Comparison of ENCODE assay signal across 9 cellular contexts in genomic region chr19:47607564-47608073, GRCh38. TPM values are rescaled to one million over a fixed set of nuclear protein-coding genes. Genes with fewer than 3 reads are reported as not detected.
A peak's percentile ranks its signal among the peaks of the same experiment; 100 is the strongest.
DNase-seq lines count a peak whose midpoint lies in the region; ATAC-seq, FAIRE-seq and TF ChIP-seq lines count a peak whose summit lies in the region.
"Had no signal": no experiment of that assay in that cellular context is flagged by ENCODE, and none has a peak within 500 bp of the region (broad histone marks: within the 10 kb centered on the region; RNA-seq: fewer than 3 reads in every experiment).

No MANE protein-coding gene starts in this region.

- TF ChIP-seq CTCF in WTC11 (IDR thresholded peaks at IDR 0.05) (no peak), glutamatergic neuron (IDR thresholded peaks at IDR 0.05; ENCODE audit: partially characterized antibody, unreplicated experiment) (peak; percentile 25)

- H3K9ac ChIP-seq in skeletal muscle tissue (ENCODE audit: low read depth in 1 of 3, low read length in 3 of 3) = peak overlapping the region; percentile 93 to 98 (median 98)

- H3K27ac ChIP-seq in skeletal muscle tissue (ENCODE audit: low read depth, low read length) = peak overlapping the region; percentile 95

- no peaks in the 10 kb centered on the region for H3K36me3 ChIP-seq in skeletal muscle tissue (ENCODE audit: control insufficient read depth in 3 of 3, insufficient read depth in 3 of 3, low read length in 3 of 3)

- peaks cover 19 to 30% (median 25%) of the 10 kb centered on the region in 3 donors for H3K4me1 ChIP-seq in skeletal muscle tissue (ENCODE audit: control insufficient read depth in 3 of 3, insufficient read depth in 3 of 3, low read length in 3 of 3)

- H3K4me3 Mint-ChIP-seq in WTC11 (peak overlapping the region; percentile 84), glutamatergic neuron (ENCODE audit: unreplicated experiment) (peak overlapping the region; percentile 86)

- CTCF ChIA-PET in WTC11 (lab: Charles Lee) = interaction anchor here (1.0 to 1.4 kb wide), 5 partner anchors 47 to 105 kb away, joined by 3 to 5 read pairs (median 3); partner anchors contain the start of gene EHD2

- peak overlapping the region; percentile 80 to 94 (median 93) for H3K4me3 ChIP-seq in skeletal muscle tissue (ENCODE audit: low read length in 3 of 3)

- no peak for FAIRE-seq in urothelium cell line (lab: Jason Lieb, UNC)

- H3K27ac Mint-ChIP-seq in WTC11 (peak overlapping the region; percentile 73), glutamatergic neuron (ENCODE audit: unreplicated experiment) (peak overlapping the region; percentile 83)

- peak; percentile 4 for ATAC-seq in GM18858 (IDR thresholded peaks at IDR 0.05; ENCODE audit: unreplicated experiment)
- ATAC-seq in WTC11 = no peak
- ATAC-seq in HG02852 (IDR thresholded peaks at IDR 0.05; ENCODE audit: unreplicated experiment) = no peak
- no peak for ATAC-seq in left lobe of liver

- H3K9me3 Mint-ChIP-seq in WTC11 (peaks cover 4% of the 10 kb centered on the region; the same call in 1 of the 2 replicates), glutamatergic neuron (ENCODE audit: unreplicated experiment) (peaks cover 6% of the 10 kb centered on the region)

- peaks cover 0 to 4% (median 0%) of the 10 kb centered on the region in 3 donors for H3K27me3 ChIP-seq in skeletal muscle tissue (ENCODE audit: control insufficient read depth in 3 of 3, insufficient read depth in 3 of 3, low read length in 3 of 3)

- H3K4me1 Mint-ChIP-seq in WTC11 = peaks cover 19% of the 10 kb centered on the region
- peaks cover 12% of the 10 kb centered on the region for H3K4me1 Mint-ChIP-seq in glutamatergic neuron (ENCODE audit: low read depth, unreplicated experiment)

- POLR2A ChIA-PET in WTC11 (lab: Charles Lee) = interaction anchor here (0.6 to 1.0 kb wide), 2 partner anchors 42 to 163 kb away, joined by 3 to 8 read pairs; no protein-coding TSS in a partner anchor

- H3K27me3 Mint-ChIP-seq in WTC11 (ENCODE audit: low read depth) (no peaks in the 10 kb centered on the region; the same call in 1 of the 2 replicates), glutamatergic neuron (ENCODE audit: unreplicated experiment) (no peaks in the 10 kb centered on the region)

- H3K36me3 Mint-ChIP-seq in WTC11 = peaks cover 5% of the 10 kb centered on the region
- H3K36me3 Mint-ChIP-seq in glutamatergic neuron (ENCODE audit: unreplicated experiment) = no peaks in the 10 kb centered on the region

- DNase-seq in WTC11 (ENCODE audit: low spot score) = no peak
- no peak for DNase-seq in glutamatergic neuron
- no peak for DNase-seq in NCI-H2196 treated with DMSO at 0.1 percent for 48 hours (lab: John Stamatoyannopoulos, UW; ENCODE audit: unreplicated experiment)
- no peak for DNase-seq in left lobe of liver (ENCODE audit: low spot score)
- no peak for DNase-seq in urothelium cell line (ENCODE audit: low spot score)

- H3K9me3 ChIP-seq in skeletal muscle tissue (ENCODE audit: control insufficient read depth in 3 of 3, low read length in 3 of 3) = no peaks in the 10 kb centered on the region

TF ChIP-seq in WTC11, 78 proteins besides CTCF, POLR2A, EP300 and RAD21:
- TF ChIP-seq TEAD1 (CRISPR knock-in tag; IDR thresholded peaks at IDR 0.05) (no peak), ZNF317 (CRISPR knock-in tag; IDR thresholded peaks at IDR 0.05; ENCODE audit: borderline replicate concordance, low read depth) (no peak), TEAD4 (CRISPR knock-in tag; IDR thresholded peaks at IDR 0.05) (no peak), FOXP1 (CRISPR knock-in tag; IDR thresholded peaks at IDR 0.05; ENCODE audit: borderline replicate concordance) (no peak), CREM (CRISPR knock-in tag; IDR thresholded peaks at IDR 0.05) (no peak), MXD4 (CRISPR knock-in tag; IDR thresholded peaks at IDR 0.05; ENCODE audit: borderline replicate concordance) (no peak), ZNF232 (CRISPR knock-in tag; IDR thresholded peaks at IDR 0.05) (no peak), FOXK1 (CRISPR knock-in tag; IDR thresholded peaks at IDR 0.05) (no peak), IRF2 (CRISPR knock-in tag; IDR thresholded peaks at IDR 0.05; ENCODE audit: borderline replicate concordance, low read depth) (no peak), SMAD3 (CRISPR knock-in tag; IDR thresholded peaks at IDR 0.05; ENCODE audit: borderline replicate concordance) (no peak), NR3C1 (CRISPR knock-in tag; conservative IDR thresholded peaks at IDR 0.05; ENCODE audit: low read depth) (no peak), CREB1 (CRISPR knock-in tag; IDR thresholded peaks at IDR 0.05) (no peak), MYBL2 (CRISPR knock-in tag; IDR thresholded peaks at IDR 0.05) (no peak), ZNF263 (CRISPR knock-in tag; IDR thresholded peaks at IDR 0.05; ENCODE audit: low read depth) (no peak), RORB (CRISPR knock-in tag; IDR thresholded peaks at IDR 0.05) (no peak)
- TF ChIP-seq, protein P1, sequence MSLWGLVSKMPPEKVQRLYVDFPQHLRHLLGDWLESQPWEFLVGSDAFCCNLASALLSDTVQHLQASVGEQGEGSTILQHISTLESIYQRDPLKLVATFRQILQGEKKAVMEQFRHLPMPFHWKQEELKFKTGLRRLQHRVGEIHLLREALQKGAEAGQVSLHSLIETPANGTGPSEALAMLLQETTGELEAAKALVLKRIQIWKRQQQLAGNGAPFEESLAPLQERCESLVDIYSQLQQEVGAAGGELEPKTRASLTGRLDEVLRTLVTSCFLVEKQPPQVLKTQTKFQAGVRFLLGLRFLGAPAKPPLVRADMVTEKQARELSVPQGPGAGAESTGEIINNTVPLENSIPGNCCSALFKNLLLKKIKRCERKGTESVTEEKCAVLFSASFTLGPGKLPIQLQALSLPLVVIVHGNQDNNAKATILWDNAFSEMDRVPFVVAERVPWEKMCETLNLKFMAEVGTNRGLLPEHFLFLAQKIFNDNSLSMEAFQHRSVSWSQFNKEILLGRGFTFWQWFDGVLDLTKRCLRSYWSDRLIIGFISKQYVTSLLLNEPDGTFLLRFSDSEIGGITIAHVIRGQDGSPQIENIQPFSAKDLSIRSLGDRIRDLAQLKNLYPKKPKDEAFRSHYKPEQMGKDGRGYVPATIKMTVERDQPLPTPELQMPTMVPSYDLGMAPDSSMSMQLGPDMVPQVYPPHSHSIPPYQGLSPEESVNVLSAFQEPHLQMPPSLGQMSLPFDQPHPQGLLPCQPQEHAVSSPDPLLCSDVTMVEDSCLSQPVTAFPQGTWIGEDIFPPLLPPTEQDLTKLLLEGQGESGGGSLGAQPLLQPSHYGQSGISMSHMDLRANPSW (CRISPR knock-in tag; conservative IDR thresholded peaks at IDR 0.05; ENCODE audit: low read depth) = no peak
- TF ChIP-seq, protein P2, sequence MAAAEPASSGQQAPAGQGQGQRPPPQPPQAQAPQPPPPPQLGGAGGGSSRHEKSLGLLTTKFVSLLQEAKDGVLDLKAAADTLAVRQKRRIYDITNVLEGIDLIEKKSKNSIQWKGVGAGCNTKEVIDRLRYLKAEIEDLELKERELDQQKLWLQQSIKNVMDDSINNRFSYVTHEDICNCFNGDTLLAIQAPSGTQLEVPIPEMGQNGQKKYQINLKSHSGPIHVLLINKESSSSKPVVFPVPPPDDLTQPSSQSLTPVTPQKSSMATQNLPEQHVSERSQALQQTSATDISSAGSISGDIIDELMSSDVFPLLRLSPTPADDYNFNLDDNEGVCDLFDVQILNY (CRISPR knock-in tag; IDR thresholded peaks at IDR 0.05) = no peak
- TF ChIP-seq, protein P3, sequence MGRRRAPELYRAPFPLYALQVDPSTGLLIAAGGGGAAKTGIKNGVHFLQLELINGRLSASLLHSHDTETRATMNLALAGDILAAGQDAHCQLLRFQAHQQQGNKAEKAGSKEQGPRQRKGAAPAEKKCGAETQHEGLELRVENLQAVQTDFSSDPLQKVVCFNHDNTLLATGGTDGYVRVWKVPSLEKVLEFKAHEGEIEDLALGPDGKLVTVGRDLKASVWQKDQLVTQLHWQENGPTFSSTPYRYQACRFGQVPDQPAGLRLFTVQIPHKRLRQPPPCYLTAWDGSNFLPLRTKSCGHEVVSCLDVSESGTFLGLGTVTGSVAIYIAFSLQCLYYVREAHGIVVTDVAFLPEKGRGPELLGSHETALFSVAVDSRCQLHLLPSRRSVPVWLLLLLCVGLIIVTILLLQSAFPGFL (CRISPR knock-in tag; IDR thresholded peaks at IDR 0.05; ENCODE audit: borderline replicate concordance) = no peak

RNA-seq across cellular contexts. Expression of gene BICRA, which starts 1.3 kb away (rescaled TPM):
- total RNA-seq in WTC11 (2021) (23.0 to 30.3 TPM (median 26.0 TPM) in 3 replicates), glutamatergic neuron (ENCODE audit: unreplicated experiment) (55.5 TPM), skeletal muscle tissue (3.7 TPM), left lobe of liver (6.7 TPM)

RNA-seq across cellular contexts. Expression of gene ZNF541, which starts 34.7 kb away (rescaled TPM):
- 0.07 to 0.09 TPM (median 0.09 TPM) in 3 replicates for total RNA-seq in WTC11 (2021)
- not detected for total RNA-seq in glutamatergic neuron (ENCODE audit: unreplicated experiment)
- total RNA-seq in skeletal muscle tissue = not detected
- 0.08 TPM for total RNA-seq in left lobe of liver
- total RNA-seq: activated CD8-positive, alpha-beta memory T cell treated with anti-CD3 and anti-CD28 coated beads for 36 hours had no signal
